Comparison of ENCODE assay signal across 29 cellular contexts in the genomic region with DNA sequence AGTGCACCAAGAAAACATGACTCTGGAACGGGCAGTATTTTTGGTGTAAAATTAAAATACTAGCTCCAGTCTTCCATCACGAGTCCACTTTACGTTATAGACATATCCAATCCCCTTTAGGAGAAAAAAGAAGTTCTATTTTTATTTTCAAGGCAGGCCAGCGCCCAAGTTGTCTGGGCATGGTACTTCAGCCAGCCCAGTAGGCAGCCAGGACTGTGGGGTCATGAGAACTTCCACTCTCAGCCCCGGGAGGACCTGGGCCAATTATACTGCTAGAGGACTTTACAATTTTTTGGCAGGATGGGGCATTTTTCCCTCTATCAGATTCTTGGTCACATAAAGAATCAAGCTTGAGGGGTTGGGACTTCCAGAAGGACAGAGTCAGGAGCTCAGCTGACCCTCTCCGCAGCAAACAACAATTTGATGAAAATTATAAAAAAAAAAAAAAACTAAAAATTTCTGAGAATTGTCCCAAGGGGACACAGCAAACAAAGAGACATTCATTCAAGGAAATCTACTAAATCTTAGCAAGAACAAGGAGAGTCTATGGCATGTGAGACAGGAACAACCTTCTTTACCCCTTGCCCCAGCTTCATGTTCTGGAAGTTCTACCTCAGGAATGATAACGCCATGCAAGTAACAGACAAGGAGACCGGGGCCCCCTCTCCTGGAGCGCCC. TPM values are rescaled to one million over a fixed set of nuclear protein-coding genes. Genes with fewer than 3 reads are reported as not detected.
DNase-seq lines count a peak whose midpoint lies in the region; ATAC-seq and TF ChIP-seq lines count a peak whose summit lies in the region.
"Had no signal": no experiment of that assay in that cellular context is flagged by ENCODE, and none has a peak within 500 bp of the region (broad histone marks: within the 10 kb centered on the region; RNA-seq: fewer than 3 reads in every experiment).

No MANE protein-coding gene starts in this region.

- H3K9me3 Mint-ChIP-seq in endodermal cell: peaks cover 13% of the 10 kb centered on the region
- no peaks in the 10 kb centered on the region for H3K9me3 Mint-ChIP-seq in activated naive CD4-positive, alpha-beta T cell treated with anti-CD3 and anti-CD28 coated beads, Interleukin-2, amount 50 U/mL, for 72 hours

- 91 to 100% methylated on average over 1 to 9 of the region's 9 CpGs for WGBS in endodermal cell (ENCODE audit: insufficient coverage in 1 of 2, insufficient read length in 1 of 2), 2 experiments

- TF ChIP-seq CTCF in endodermal cell (conservative IDR thresholded peaks at IDR 0.05) (no peak), left ventricle myocardium inferior (IDR thresholded peaks at IDR 0.05; ENCODE audit: borderline replicate concordance) (no peak)

- H3K27me3 Mint-ChIP-seq in endodermal cell (ENCODE audit: insufficient read depth): no peaks in the 10 kb centered on the region
- H3K27me3 Mint-ChIP-seq: B cell had no signal

- H3K27me3 ChIP-seq in endodermal cell (ENCODE audit: control insufficient read depth, insufficient read depth, low read length, poor library complexity, severe bottlenecking): no peaks in the 10 kb centered on the region
- no peaks in the 10 kb centered on the region for H3K27me3 ChIP-seq in left ventricle myocardium inferior (ENCODE audit: low read depth)

- H3K36me3 Mint-ChIP-seq in endodermal cell (ENCODE audit: low read depth): no peaks in the 10 kb centered on the region
- H3K36me3 Mint-ChIP-seq in activated naive CD4-positive, alpha-beta T cell treated with anti-CD3 and anti-CD28 coated beads, Interleukin-2, amount 50 U/mL, for 72 hours: no peaks in the 10 kb centered on the region
- H3K36me3 Mint-ChIP-seq: CD8-positive, alpha-beta T cell had no signal

- H3K4me3 Mint-ChIP-seq in endodermal cell: no peak overlapping the region
- H3K4me3 Mint-ChIP-seq: B cell; CD8-positive, alpha-beta T cell had no signal

- H3K4me3 ChIP-seq in endodermal cell (ENCODE audit: low read length) (no peak overlapping the region), left ventricle myocardium inferior (no peak overlapping the region)

- peak; percentile 81 for DNase-seq in SK-MEL-5 (ENCODE audit: low read depth, low spot score)
- DNase-seq in endodermal cell: peak; percentile 27
- DNase-seq in left ventricle myocardium inferior: peak; percentile 30
- no peak for DNase-seq in sciatic nerve (ENCODE audit: low spot score)
- no peak for DNase-seq in activated naive CD4-positive, alpha-beta T cell treated with anti-CD3 and anti-CD28 coated beads, Interleukin-2, amount 50 U/mL, for 72 hours (ENCODE audit: low spot score in 2 of 2)
- DNase-seq in A172 (ENCODE audit: low spot score): no peak
- DNase-seq: CD8-positive, alpha-beta T cell; DMS 273 treated with DMSO at 0.1 percent for 48 hours; DMS79; EL; GDM1; HCEC 1CT; IMR-90; NCI-H1048; NCI-H1417; NCI-H1694 treated with DMSO at 0.1 percent for 48 hours; NCI-H2081 treated with DMSO at 0.1 percent for 48 hours; NCI-H2171; NCI-H226; NCI-H510A; NCI-H69; SIG-M5; SK-N-SH had no signal

- H3K27ac ChIP-seq in endodermal cell (ENCODE audit: low read depth, low read length) (no peak overlapping the region), left ventricle myocardium inferior (replicated peaks) (peak overlapping the region; percentile 48)
- H3K27ac ChIP-seq: C4-2B, KMS-11, RWPE1 had no signal

- H3K4me1 ChIP-seq in endodermal cell (ENCODE audit: control insufficient read depth, insufficient read depth, low read length) (peaks cover 19% of the 10 kb centered on the region), left ventricle myocardium inferior (peaks cover 41% of the 10 kb centered on the region)

- peaks cover 36% of the 10 kb centered on the region for H3K4me1 Mint-ChIP-seq in endodermal cell
- H3K4me1 Mint-ChIP-seq: B cell had no signal

- H3K9ac ChIP-seq in endodermal cell (ENCODE audit: extremely low read depth, low read length, poor library complexity, severe bottlenecking): no peak overlapping the region
- H3K9ac ChIP-seq: KMS-11, SK-N-SH had no signal

- intact Hi-C loops in left ventricle myocardium inferior (cut with micrococcal nuclease) (no loop called here), sciatic nerve (cut with DNase I) (no loop called here)

- in situ Hi-C loops in SK-MEL-5 (cut with HindIII; ENCODE audit: low pct_unique_long_range_greater_than_20kb, low sequenced_read_pairs): no loop called here

- H3K9me3 ChIP-seq in endodermal cell (ENCODE audit: control insufficient read depth, low read length) (peaks cover 11% of the 10 kb centered on the region), left ventricle myocardium inferior (replicated peaks) (peaks cover 11% of the 10 kb centered on the region)
- H3K9me3 ChIP-seq: SK-N-SH had no signal

- H3K27ac Mint-ChIP-seq in endodermal cell: no peak overlapping the region
- no peak overlapping the region for H3K27ac Mint-ChIP-seq in activated naive CD4-positive, alpha-beta T cell treated with anti-CD3 and anti-CD28 coated beads, Interleukin-2, amount 50 U/mL, for 72 hours
- H3K27ac Mint-ChIP-seq: B cell; CD8-positive, alpha-beta T cell had no signal

- ATAC-seq in sciatic nerve (peak; percentile 87), GM21447 (IDR thresholded peaks at IDR 0.05; ENCODE audit: unreplicated experiment) (no peak)
- ATAC-seq in activated naive CD4-positive, alpha-beta T cell treated with anti-CD3 and anti-CD28 coated beads, Interleukin-2, amount 50 U/mL, for 72 hours: no peak
- ATAC-seq: CD8-positive, alpha-beta T cell; Panc1 had no signal

- no peaks in the 10 kb centered on the region for H3K36me3 ChIP-seq in endodermal cell (ENCODE audit: control insufficient read depth, insufficient read depth, low read length)
- no peaks in the 10 kb centered on the region for H3K36me3 ChIP-seq in left ventricle myocardium inferior

RNA-seq across cellular contexts. Expression of gene B3GNT2, which starts 37.3 kb away (rescaled TPM):
- 33.1 and 34.7 TPM in 2 replicates for total RNA-seq in SK-MEL-5 (2014; rRNA removed; shearing (Covaris generic))
- polyA plus RNA-seq in SK-MEL-5 (2015; cell fraction: cytosol; rRNA removed): 18.2 and 20.1 TPM in 2 replicates
- 6.0 and 8.1 TPM in 2 replicates for polyA plus RNA-seq in SK-MEL-5 (2015; cell fraction: nucleus; rRNA removed)
- total RNA-seq in endodermal cell (10 to 100 TPM; 38.7 to 59.2 TPM), left ventricle myocardium inferior (16.8 TPM), sciatic nerve (21.0 TPM)
- 19.3 TPM for polyA plus RNA-seq in endodermal cell (2013, experiment 1 of 2)
- 21.8 TPM for polyA plus RNA-seq in endodermal cell (2013, experiment 2 of 2)
- 10 to 100 TPM; 34.9 to 43.6 TPM for total RNA-seq in activated naive CD4-positive, alpha-beta T cell treated with anti-CD3 and anti-CD28 coated beads, Interleukin-2, amount 50 U/mL, for 72 hours
- total RNA-seq in A172 (2014; rRNA removed; shearing (Covaris generic)): 37.8 and 42.0 TPM in 2 replicates

Comparison
In these comparisons a context has a peak if more than half of its experiments do, and no peak if none do; other contexts are left out.
1. DNase-seq: peak in SK-MEL-5 (single experiment), endodermal cell (single experiment) and left ventricle myocardium inferior (single experiment); none in sciatic nerve (single experiment), activated naive CD4-positive, alpha-beta T cell treated with anti-CD3 and anti-CD28 coated beads, Interleukin-2, amount 50 U/mL, for 72 hours (0 of 2) and A172 (single experiment).